19 cellular contexts compared by ENCODE assay signal in genomic region chr4:27027428-27027827, GRCh38.
DNase-seq lines count a peak whose midpoint lies in the region; ATAC-seq and TF ChIP-seq lines count a peak whose summit lies in the region.
"Had no signal": no experiment of that assay in that cellular context is flagged by ENCODE, and none has a peak within 500 bp of the region (broad histone marks: within the 10 kb centered on the region; RNA-seq: fewer than 3 reads in every experiment).

No MANE protein-coding gene starts in this region.

- H4K20me1 ChIP-seq in DND-41 (ENCODE audit: insufficient read depth, low read length), result no peaks in the 10 kb centered on the region; the same call in 1 of the 2 replicates
- no peaks in the 10 kb centered on the region for H4K20me1 ChIP-seq in OCI-LY7 (ENCODE audit: insufficient read depth, low read length)

- BruUV-seq in OCI-LY7 (replicated peaks; lab: Mats Ljungman, UMichigan), result no TSS peak

- H3K27ac ChIP-seq in DND-41 (ENCODE audit: low read length) (no peak overlapping the region), OCI-LY7 (ENCODE audit: low read depth, low read length, poor library complexity, severe bottlenecking) (no peak overlapping the region)
- H3K27ac ChIP-seq: KMS-11, PC-9, SK-N-MC had no signal

- H3K36me3 Mint-ChIP-seq in activated T-helper 1 cell treated with anti-CD3 and anti-CD28 coated beads, Interleukin-12 subunit alpha, Interleukin-12 subunit beta, Interleukin-2, Interleukin-4 antibody, amounts not matched to agents 30 ng/mL and 10 ng/mL and 1 ng/mL, durations not matched to agents 14 hours and 24 hours and 36 hours (ENCODE audit: low read depth), result peaks cover 10% of the 10 kb centered on the region

- CTCF ChIA-PET in OCI-LY7 (lab: Charles Lee; ENCODE audit: unreplicated experiment), result no interaction called here

- H3K4me2 ChIP-seq in DND-41 (ENCODE audit: insufficient read depth, low read length) (no peak overlapping the region), OCI-LY7 (ENCODE audit: low read length) (no peak overlapping the region)
- H3K4me2 ChIP-seq: GM23338, KMS-11, PC-9 had no signal

- no peak overlapping the region for H3K9ac ChIP-seq in DND-41 (ENCODE audit: low read depth, low read length)
- H3K9ac ChIP-seq: KMS-11 had no signal

- no peaks in the 10 kb centered on the region for H3K27me3 ChIP-seq in DND-41 (ENCODE audit: insufficient read depth, low read length, poor library complexity)

- H3K36me3 ChIP-seq in DND-41 (ENCODE audit: insufficient read depth, low read length) (peaks cover 12% of the 10 kb centered on the region), OCI-LY7 (ENCODE audit: insufficient read depth, low read length) (peaks cover 34% of the 10 kb centered on the region)

- no peaks in the 10 kb centered on the region for H3K9me2 ChIP-seq in OCI-LY7 (ENCODE audit: insufficient read depth, low read length)

- H3K27me3 Mint-ChIP-seq in activated T-helper 1 cell treated with anti-CD3 and anti-CD28 coated beads, Interleukin-12 subunit alpha, Interleukin-12 subunit beta, Interleukin-2, Interleukin-4 antibody, amounts not matched to agents 30 ng/mL and 10 ng/mL and 1 ng/mL, durations not matched to agents 14 hours and 24 hours and 36 hours (ENCODE audit: insufficient read depth), result peaks cover 4% of the 10 kb centered on the region
- H3K27me3 Mint-ChIP-seq: CD4-positive, CD25-positive, alpha-beta regulatory T cell had no signal

- no peaks in the 10 kb centered on the region for H3K79me2 ChIP-seq in DND-41 (ENCODE audit: insufficient read depth, low read length)
- H3K79me2 ChIP-seq in OCI-LY7 (ENCODE audit: insufficient read depth, low read depth, low read length), result no peaks in the 10 kb centered on the region

- POLR2A ChIA-PET in OCI-LY7 (lab: Charles Lee), result interaction anchor here (1.0 to 2.8 kb wide), 3 partner anchors 9 to 167 kb away, joined by 3 to 10 read pairs (median 5); partner anchors contain the start of gene STIM2

- H3K4me3 ChIP-seq in DND-41 (ENCODE audit: low read depth in 1 of 2, low read length in 2 of 2) (no peak overlapping the region), OCI-LY7 (ENCODE audit: low read depth, low read length, poor library complexity, severe bottlenecking) (no peak overlapping the region)
- H3K4me3 ChIP-seq: GM23338, PC-9, SK-N-MC had no signal

- H3K4me3 Mint-ChIP-seq in activated T-helper 1 cell treated with anti-CD3 and anti-CD28 coated beads, Interleukin-12 subunit alpha, Interleukin-12 subunit beta, Interleukin-2, Interleukin-4 antibody, amounts not matched to agents 30 ng/mL and 10 ng/mL and 1 ng/mL, durations not matched to agents 14 hours and 24 hours and 36 hours, result no peak overlapping the region
- H3K4me3 Mint-ChIP-seq: CD4-positive, CD25-positive, alpha-beta regulatory T cell; GM23338 had no signal

- no peaks in the 10 kb centered on the region for H3K9me3 ChIP-seq in DND-41 (ENCODE audit: insufficient read depth, low read length, severe bottlenecking)
- H3K9me3 ChIP-seq in OCI-LY7 (ENCODE audit: low read length), result no peaks in the 10 kb centered on the region

- H2AFZ ChIP-seq in DND-41 (ENCODE audit: low read depth, low read length) (no peak overlapping the region), OCI-LY7 (ENCODE audit: low read length) (no peak overlapping the region)
- H2AFZ ChIP-seq: GM23338, PC-9 had no signal

- H3K4me1 ChIP-seq in DND-41 (ENCODE audit: insufficient read depth, low read length) (no peaks in the 10 kb centered on the region), OCI-LY7 (ENCODE audit: insufficient read depth, low read length, poor library complexity, severe bottlenecking) (peaks cover 12% of the 10 kb centered on the region)

- TF ChIP-seq CTCF in DND-41 (IDR thresholded peaks at IDR 0.05; ENCODE audit: borderline replicate concordance, extremely low read depth, low read length, poor library complexity, severe bottlenecking), result no peak
- TF ChIP-seq CTCF in OCI-LY7 (conservative IDR thresholded peaks at IDR 0.05; ENCODE audit: low read length), result 0 out of 2 replicates have a peak, but pooled peaks have one; percentile 20

- H3K27ac Mint-ChIP-seq in activated T-helper 1 cell treated with anti-CD3 and anti-CD28 coated beads, Interleukin-12 subunit alpha, Interleukin-12 subunit beta, Interleukin-2, Interleukin-4 antibody, amounts not matched to agents 30 ng/mL and 10 ng/mL and 1 ng/mL, durations not matched to agents 14 hours and 24 hours and 36 hours, result no peak overlapping the region
- H3K27ac Mint-ChIP-seq: CD4-positive, CD25-positive, alpha-beta regulatory T cell; GM23338 had no signal

- no peaks in the 10 kb centered on the region for H3K9me3 Mint-ChIP-seq in activated T-helper 1 cell treated with anti-CD3 and anti-CD28 coated beads, Interleukin-12 subunit alpha, Interleukin-12 subunit beta, Interleukin-2, Interleukin-4 antibody, amounts not matched to agents 30 ng/mL and 10 ng/mL and 1 ng/mL, durations not matched to agents 14 hours and 24 hours and 36 hours
- H3K9me3 Mint-ChIP-seq: GM23338 had no signal

- DNase-seq in DND-41 (no peak), OCI-LY7 (ENCODE audit: low spot score) (peak; percentile 47), kidney tubule cell (ENCODE audit: low spot score) (peak; percentile 4), superior temporal gyrus (ENCODE audit: extremely low spot score) (peak; percentile 6), NCI-H446 (lab: John Stamatoyannopoulos, UW) (no peak), GM03348 (ENCODE audit: low spot score) (no peak)
- DNase-seq in activated T-helper 1 cell treated with anti-CD3 and anti-CD28 coated beads, Interleukin-12 subunit alpha, Interleukin-12 subunit beta, Interleukin-2, Interleukin-4 antibody, amounts not matched to agents 30 ng/mL and 10 ng/mL and 1 ng/mL, durations not matched to agents 14 hours and 24 hours and 36 hours (ENCODE audit: low spot score), result no peak
- DNase-seq: CD4-positive, CD25-positive, alpha-beta regulatory T cell; HCEC 1CT; NCI-H1105 treated with DMSO at 0.1 percent for 48 hours; NCI-H2081 treated with DMSO at 0.1 percent for 48 hours; NCI-H2171 treated with DMSO at 0.1 percent for 48 hours; NCI-H526; PC-9; RPMI8226; SHP77 had no signal

- peak; percentile 40; the same call in 1 of the 3 replicates for ATAC-seq in DND-41 (ENCODE audit: insufficient read depth, low read depth)
- ATAC-seq: GM23338 had no signal

- intact Hi-C loops in OCI-LY7 (cut with micrococcal nuclease; ENCODE audit: unreplicated experiment), result loop anchor here (5.0 kb wide), 1 partner anchor 585 kb away; no protein-coding TSS in a partner anchor
- intact Hi-C loops in activated T-helper 1 cell treated with anti-CD3 and anti-CD28 coated beads, Interleukin-12 subunit alpha, Interleukin-12 subunit beta, Interleukin-2, Interleukin-4 antibody, amounts not matched to agents 30 ng/mL and 10 ng/mL and 1 ng/mL, durations not matched to agents 14 hours and 24 hours and 36 hours (cut with micrococcal nuclease), result no loop called here

- no peaks in the 10 kb centered on the region for H3K4me1 Mint-ChIP-seq in activated T-helper 1 cell treated with anti-CD3 and anti-CD28 coated beads, Interleukin-12 subunit alpha, Interleukin-12 subunit beta, Interleukin-2, Interleukin-4 antibody, amounts not matched to agents 30 ng/mL and 10 ng/mL and 1 ng/mL, durations not matched to agents 14 hours and 24 hours and 36 hours (ENCODE audit: low read depth)

Comparison
In these comparisons a context has a peak if more than half of its experiments do, and no peak if none do; other contexts are left out.
1. DNase-seq: peak in OCI-LY7 (single experiment), kidney tubule cell (single experiment) and superior temporal gyrus (single experiment); none in DND-41 (single experiment), NCI-H446 (0 of 2), GM03348 (single experiment) and activated T-helper 1 cell treated with anti-CD3 and anti-CD28 coated beads, Interleukin-12 subunit alpha, Interleukin-12 subunit beta, Interleukin-2, Interleukin-4 antibody, amounts not matched to agents 30 ng/mL and 10 ng/mL and 1 ng/mL, durations not matched to agents 14 hours and 24 hours and 36 hours (single experiment).